13 cellular contexts compared by ENCODE assay signal in genomic region chr5:56309262-56309826, GRCh38.
"Had no signal": no experiment of that assay in that cellular context is flagged by ENCODE, and none has a peak within 500 bp of the region (broad histone marks: within the 10 kb centered on the region; RNA-seq: fewer than 3 reads in every experiment).

No MANE protein-coding gene starts in this region.

- H3K27ac Mint-ChIP-seq: activated CD8-positive, alpha-beta T cell treated with anti-CD3 and anti-CD28 coated beads, Interleukin-2, amount 10 ng/mL, durations not matched to agents 7 days and 5 days; activated naive CD4-positive, alpha-beta T cell treated with anti-CD3 and anti-CD28 coated beads, Interleukin-2, amount 50 U/mL, for 72 hours; natural killer cell treated with Interleukin-12 subunit alpha and Interleukin-12 subunit beta and Interleukin-15 and Interleukin-18, amount 100 ng/mL, for 72 hours had no signal

- H3K4me3 Mint-ChIP-seq: activated CD8-positive, alpha-beta T cell treated with anti-CD3 and anti-CD28 coated beads, Interleukin-2, amount 10 ng/mL, durations not matched to agents 7 days and 5 days; natural killer cell treated with Interleukin-12 subunit alpha and Interleukin-12 subunit beta and Interleukin-15 and Interleukin-18, amount 100 ng/mL, for 72 hours; stimulated activated naive CD8-positive, alpha-beta T cell treated with anti-CD3 and anti-CD28 coated beads, Interleukin-15, amount 100 ng/mL, for 72 hours had no signal

- H3K27me3 Mint-ChIP-seq: stimulated activated naive CD8-positive, alpha-beta T cell treated with anti-CD3 and anti-CD28 coated beads, Interleukin-15, amount 100 ng/mL, for 72 hours had no signal

- DNase-seq: activated CD4-positive, alpha-beta T cell treated with anti-CD3 and anti-CD28 coated beads for 48 hours; activated CD8-positive, alpha-beta memory T cell treated with anti-CD3 and anti-CD28 coated beads, Interleukin-2, amount 50 U/mL, for 4 hours; activated CD8-positive, alpha-beta T cell treated with anti-CD3 and anti-CD28 coated beads, Interleukin-2, amount 10 ng/mL, durations not matched to agents 7 days and 5 days; activated effector memory CD4-positive, alpha-beta T cell treated with anti-CD3 and anti-CD28 coated beads, Interleukin-2, amount 50 U/mL, for 16 hours; activated T-cell treated with anti-CD3 and anti-CD28 coated beads, Interleukin-2, amount 50 U/mL, for 48 hours; aorta; left ventricle myocardium inferior; right cardiac atrium; stimulated activated naive CD8-positive, alpha-beta T cell treated with anti-CD3 and anti-CD28 coated beads, Interleukin-15, amount 100 ng/mL, for 72 hours; T1000; upper lobe of left lung had no signal

- ATAC-seq: activated CD8-positive, alpha-beta T cell treated with anti-CD3 and anti-CD28 coated beads, Interleukin-2, amount 10 ng/mL, durations not matched to agents 7 days and 5 days; activated naive CD4-positive, alpha-beta T cell treated with anti-CD3 and anti-CD28 coated beads, Interleukin-2, amount 50 U/mL, for 72 hours; natural killer cell treated with Interleukin-12 subunit alpha and Interleukin-12 subunit beta and Interleukin-15 and Interleukin-18, amount 100 ng/mL, for 72 hours; right cardiac atrium; stimulated activated naive CD8-positive, alpha-beta T cell treated with anti-CD3 and anti-CD28 coated beads, Interleukin-15, amount 100 ng/mL, for 72 hours had no signal

- H3K36me3 Mint-ChIP-seq: natural killer cell treated with Interleukin-12 subunit alpha and Interleukin-12 subunit beta and Interleukin-15 and Interleukin-18, amount 100 ng/mL, for 72 hours had no signal

- H3K9me3 Mint-ChIP-seq: natural killer cell treated with Interleukin-12 subunit alpha and Interleukin-12 subunit beta and Interleukin-15 and Interleukin-18, amount 100 ng/mL, for 72 hours had no signal
